Comparison of ENCODE assay signal across 8 cellular contexts in the genomic region with DNA sequence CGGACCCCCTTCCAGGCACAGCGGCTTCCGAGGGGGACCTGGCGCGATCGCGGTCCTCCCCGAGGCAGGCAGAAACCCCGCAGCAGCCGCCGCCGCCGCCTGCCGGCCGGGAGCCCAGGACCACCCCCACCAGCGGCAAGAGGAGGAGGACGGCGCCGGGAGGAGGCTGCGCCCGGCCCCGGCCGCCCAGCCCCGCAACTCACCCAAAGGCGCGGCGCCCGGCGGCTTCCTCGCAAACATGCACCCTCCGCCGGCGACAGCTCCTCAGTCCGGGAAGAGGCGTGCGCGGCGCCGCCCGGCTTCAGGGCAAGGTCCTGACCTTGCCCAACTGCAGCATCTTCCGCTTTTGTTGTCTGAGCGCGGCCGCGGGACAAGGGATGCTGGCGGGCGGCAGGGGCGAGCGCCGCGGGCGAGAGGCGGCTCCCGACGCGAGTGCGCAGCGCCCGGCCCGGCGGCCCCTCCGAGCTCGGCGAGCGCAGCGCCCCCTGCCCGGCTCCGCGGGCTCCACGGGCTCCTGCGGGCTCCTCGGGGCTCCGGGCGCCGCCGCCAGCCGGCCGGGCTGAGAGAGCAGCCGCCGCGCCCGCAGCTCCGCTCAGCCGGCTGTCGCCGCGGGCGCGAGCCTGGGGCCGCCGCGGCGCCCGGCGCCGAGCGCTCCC. TPM values are rescaled to one million over a fixed set of nuclear protein-coding genes. Genes with fewer than 3 reads are reported as not detected.
DNase-seq lines count a peak whose midpoint lies in the region; ATAC-seq lines count a peak whose summit lies in the region.

No MANE protein-coding gene starts in this region.

- H3K4me2 ChIP-seq in neuronal stem cell (ENCODE audit: insufficient read depth, low read length, poor library complexity, severe bottlenecking) = peak overlapping the region; percentile 60

- H3K4me3 ChIP-seq in esophagus (ENCODE audit: low read depth in 1 of 2, low read length in 2 of 2) = peak overlapping the region; percentile 15 to 39
- peak overlapping the region; percentile 76 to 91 for H3K4me3 ChIP-seq in neuronal stem cell (ENCODE audit: low read length in 2 of 2)

- no peak overlapping the region for H2BK15ac ChIP-seq in neuronal stem cell (ENCODE audit: low read length)

- H3K27me3 ChIP-seq in esophagus (ENCODE audit: control insufficient read depth in 1 of 2, insufficient read depth in 2 of 2, low read length in 2 of 2) (peaks cover 4 to 15% of the 10 kb centered on the region in 2 donors), neuronal stem cell (ENCODE audit: control insufficient read depth in 3 of 3, insufficient read depth in 3 of 3, low read depth in 1 of 3, low read length in 3 of 3) (peaks cover 0 to 20% (median 10%) of the 10 kb centered on the region in 3 experiments)

- H3K27ac ChIP-seq in esophagus (ENCODE audit: low read depth in 2 of 2, low read length in 1 of 2) (no peak overlapping the region), neuronal stem cell (replicated peaks; ENCODE audit: low read length) (peak overlapping the region; percentile 59)

- no peak overlapping the region for H2BK120ac ChIP-seq in neuronal stem cell (ENCODE audit: low read depth, low read length)

- no peak overlapping the region for H3K23ac ChIP-seq in neuronal stem cell (ENCODE audit: low read depth, low read length, poor library complexity)

- no peaks in the 10 kb centered on the region for H3K79me1 ChIP-seq in neuronal stem cell (ENCODE audit: low read depth, low read length)

- H2AK5ac ChIP-seq in neuronal stem cell (ENCODE audit: low read depth, low read length) = no peak overlapping the region

- WGBS in esophagus, 2 donors = 1 to 2% methylated on average over 43 to 97 of the region's 97 CpGs
- no CpG with 5 or more reads among the region's 97 CpGs for WGBS in neuronal stem cell (ENCODE audit: extremely low coverage in 2 of 2, insufficient read length in 2 of 2, insufficient replicate concordance in 1 of 2), 2 donors

- H3K36me3 ChIP-seq in esophagus (ENCODE audit: control insufficient read depth in 2 of 2, insufficient read depth in 2 of 2, low read length in 1 of 2) (no peaks in the 10 kb centered on the region), neuronal stem cell (replicated peaks in 1 of 2; ENCODE audit: control insufficient read depth in 2 of 2, insufficient read depth in 2 of 2, low read length in 2 of 2) (no peaks in the 10 kb centered on the region)

- peak overlapping the region; percentile 40 for H3K14ac ChIP-seq in neuronal stem cell (ENCODE audit: low read length)

- H3K18ac ChIP-seq in neuronal stem cell (ENCODE audit: low read length) = peak overlapping the region; percentile 93

- no peak overlapping the region for H3K4ac ChIP-seq in neuronal stem cell (ENCODE audit: low read length)

- no peak overlapping the region for H4K91ac ChIP-seq in neuronal stem cell (ENCODE audit: low read depth, low read length, poor library complexity)

- ATAC-seq in HG03139 (IDR thresholded peaks at IDR 0.05; ENCODE audit: unreplicated experiment) = no peak
- ATAC-seq in HG03108 (IDR thresholded peaks at IDR 0.05; ENCODE audit: unreplicated experiment) = no peak
- ATAC-seq in GM19324 (IDR thresholded peaks at IDR 0.05; ENCODE audit: low FRiP score, unreplicated experiment) = no peak

- H3K9me3 ChIP-seq in esophagus (ENCODE audit: control insufficient read depth in 2 of 2, insufficient read depth in 1 of 2, low read depth in 1 of 2, low read length in 1 of 2) (peaks cover 0 to 4% of the 10 kb centered on the region in 2 donors), neuronal stem cell (replicated peaks in 1 of 2; ENCODE audit: control insufficient read depth in 2 of 2, insufficient read depth in 1 of 2, low read depth in 1 of 2, low read length in 2 of 2) (no peaks in the 10 kb centered on the region)

- peak overlapping the region; percentile 23 for H4K8ac ChIP-seq in neuronal stem cell (ENCODE audit: low read depth, low read length)

- H2BK5ac ChIP-seq in neuronal stem cell (ENCODE audit: low read length) = no peak overlapping the region

- H2BK12ac ChIP-seq in neuronal stem cell (ENCODE audit: low read length) = no peak overlapping the region

- H3K4me1 ChIP-seq in esophagus (ENCODE audit: control insufficient read depth in 2 of 2, insufficient read depth in 2 of 2, low read length in 1 of 2) (peaks cover 0 to 6% of the 10 kb centered on the region in 2 donors), neuronal stem cell (ENCODE audit: control insufficient read depth in 2 of 2, insufficient read depth in 1 of 2, low read depth in 1 of 2, low read length in 2 of 2) (peaks cover 5 to 10% of the 10 kb centered on the region in 2 donors)

- peak overlapping the region; percentile 87 for H3K9ac ChIP-seq in neuronal stem cell (ENCODE audit: low read depth, low read length, poor library complexity)

- H2AFZ ChIP-seq in neuronal stem cell (ENCODE audit: low read length) = peak overlapping the region; percentile 97

- DNase-seq in AG20443 (ENCODE audit: low spot score) = peak; percentile 49
- DNase-seq in GM19238 (ENCODE audit: insufficient read length, low spot score) = peak; percentile 3
- peak; percentile 7 for DNase-seq in NCI-H460 (ENCODE audit: extremely low read depth, low read depth)
- DNase-seq in neuronal stem cell (ENCODE audit: low spot score) = peak; percentile 69

RNA-seq across cellular contexts. Expression of a gene that starts 0.5 kb away (rescaled TPM):
- total RNA-seq in NCI-H460 (2014; rRNA removed; shearing (Covaris generic)) = 10.6 and 11.4 TPM in 2 replicates
- polyA plus RNA-seq in NCI-H460 (2014; cell fraction: nucleus; rRNA removed) = 3.5 and 5.3 TPM in 2 replicates
- under 1 TPM in 1 of 2 donors, not detected in 1; 0.09 TPM for polyA plus RNA-seq in esophagus
- 19.6 TPM for polyA plus RNA-seq in neuronal stem cell (2013, experiment 1 of 2)
- 21.1 TPM for polyA plus RNA-seq in neuronal stem cell (2013, experiment 2 of 2)

Comparison
In these comparisons a context has a peak if more than half of its experiments do, and no peak if none do; other contexts are left out.
1. DNase-seq: peak in every context shown above with its lines; median percentile 69 in neuronal stem cell; 49 in AG20443; 7 in NCI-H460; 3 in GM19238.